Comparison of ENCODE assay signal across 22 cellular contexts in genomic region chr9:22136446-22137140, GRCh38.
A peak's percentile ranks its signal among the peaks of the same experiment; 100 is the strongest.
DNase-seq lines count a peak whose midpoint lies in the region; ATAC-seq and TF ChIP-seq lines count a peak whose summit lies in the region.
"Had no signal": no experiment of that assay in that cellular context is flagged by ENCODE, and none has a peak within 500 bp of the region (broad histone marks: within the 10 kb centered on the region; RNA-seq: fewer than 3 reads in every experiment).

No MANE protein-coding gene starts in this region.

- no TSS peak for BruUV-seq in Calu3 (replicated peaks; lab: Mats Ljungman, UMichigan)

- H3K4me3 ChIP-seq in fibroblast of pulmonary artery (replicated peaks; ENCODE audit: low read depth, low read length) (no peak overlapping the region), lower leg skin (ENCODE audit: low read depth, poor library complexity, severe bottlenecking) (no peak overlapping the region)
- H3K4me3 ChIP-seq: body of pancreas, neural progenitor cell, Peyer's patch, right atrium auricular region had no signal

- no peak overlapping the region for H3K27ac Mint-ChIP-seq in Calu3 (ENCODE audit: unreplicated experiment)
- H3K27ac Mint-ChIP-seq: CD4-positive, CD25-positive, alpha-beta regulatory T cell; memory B cell; neural progenitor cell; T-helper 1 cell treated with Interleukin-12 subunit alpha and Interleukin-12 subunit beta and Interleukin-4 antibody, amounts not matched to agents 30 μg/mL and 1 μg/mL, for 36 hours had no signal

- H3K9me3 Mint-ChIP-seq in Calu3 (ENCODE audit: low read depth, unreplicated experiment) = peaks cover 3% of the 10 kb centered on the region
- H3K9me3 Mint-ChIP-seq: IgD-negative memory B cell; neural progenitor cell; T-helper 1 cell treated with Interleukin-12 subunit alpha and Interleukin-12 subunit beta and Interleukin-4 antibody, amounts not matched to agents 30 μg/mL and 1 μg/mL, for 36 hours had no signal

- peaks cover 5% of the 10 kb centered on the region for H3K4me1 Mint-ChIP-seq in Calu3 (ENCODE audit: low read depth, unreplicated experiment)
- H3K4me1 Mint-ChIP-seq: neural progenitor cell had no signal

- H3K36me3 Mint-ChIP-seq in Calu3 (ENCODE audit: insufficient read depth, unreplicated experiment) = no peaks in the 10 kb centered on the region
- H3K36me3 Mint-ChIP-seq: CD4-positive, CD25-positive, alpha-beta regulatory T cell; IgD-negative memory B cell; memory B cell; neural progenitor cell had no signal

- DNase-seq in ELR (ENCODE audit: low read depth) (peak; percentile 85), fibroblast of pulmonary artery (ENCODE audit: low read depth) (peak; percentile 81), renal cortical epithelial cell (ENCODE audit: low read depth) (peak; percentile 78), germinal center (ENCODE audit: low spot score) (no peak), lower leg skin (ENCODE audit: low spot score in 2 of 2) (no peak), Calu3 (no peak)
- DNase-seq: activated effector memory CD4-positive, alpha-beta T cell treated with Interleukin-2 at 50 U/mL for 16 hours; body of pancreas; CD4-positive, CD25-positive, alpha-beta regulatory T cell; DND-41; H7; NCI-H1092 treated with DMSO at 0.1 percent for 48 hours; NCI-H748 treated with DMSO at 0.1 percent for 48 hours; Peyer's patch; substantia nigra had no signal

- no peaks in the 10 kb centered on the region for H3K27me3 Mint-ChIP-seq in Calu3 (ENCODE audit: unreplicated experiment)
- H3K27me3 Mint-ChIP-seq: IgD-negative memory B cell had no signal

- no peak overlapping the region for H3K4me3 Mint-ChIP-seq in Calu3 (ENCODE audit: low read depth, unreplicated experiment)
- H3K4me3 Mint-ChIP-seq: CD4-positive, CD25-positive, alpha-beta regulatory T cell; IgD-negative memory B cell; memory B cell; neural progenitor cell; T-helper 1 cell treated with Interleukin-12 subunit alpha and Interleukin-12 subunit beta and Interleukin-4 antibody, amounts not matched to agents 30 μg/mL and 1 μg/mL, for 36 hours had no signal

- ATAC-seq in SK-N-SH treated with all-trans-retinoic acid at 6 μM for 48 hours (peak; percentile 75), HG02571 (IDR thresholded peaks at IDR 0.05; ENCODE audit: unreplicated experiment) (no peak)
- ATAC-seq: body of pancreas had no signal

- WGBS in lower leg skin, 2 donors = 66% methylated on average over 4 of the region's 4 CpGs

- no peak for TF ChIP-seq CTCF in fibroblast of pulmonary artery (IDR thresholded peaks at IDR 0.05; ENCODE audit: low read length, missing control alignments)
- no peak for TF ChIP-seq CTCF in lower leg skin (IDR thresholded peaks at IDR 0.05)
- TF ChIP-seq CTCF in Calu3 (IDR thresholded peaks at IDR 0.05; ENCODE audit: unreplicated experiment) = no peak

- intact Hi-C loops in lower leg skin (cut with DNase I; ENCODE audit: low total_unique reads) (no loop called here), Calu3 (cut with micrococcal nuclease; ENCODE audit: unreplicated experiment) (no loop called here)

- TF ChIP-seq POLR2A in lower leg skin (IDR thresholded peaks at IDR 0.05) = no peak

- CTCF ChIA-PET in Calu3 (lab: Charles Lee) = no interaction called here

TF ChIP-seq in SK-N-SH treated with all-trans-retinoic acid at 6 μM for 48 hours, 23 proteins besides CTCF, POLR2A, EP300 and RAD21:
- 0 out of 2 replicates have a peak, but pooled peaks have one; percentile 15 for TF ChIP-seq ZC3H10 (CRISPR knock-in tag; IDR thresholded peaks at IDR 0.05)
- peak; percentile 86 for TF ChIP-seq ISL1 (CRISPR knock-in tag; IDR thresholded peaks at IDR 0.05)
- TF ChIP-seq, protein P1, sequence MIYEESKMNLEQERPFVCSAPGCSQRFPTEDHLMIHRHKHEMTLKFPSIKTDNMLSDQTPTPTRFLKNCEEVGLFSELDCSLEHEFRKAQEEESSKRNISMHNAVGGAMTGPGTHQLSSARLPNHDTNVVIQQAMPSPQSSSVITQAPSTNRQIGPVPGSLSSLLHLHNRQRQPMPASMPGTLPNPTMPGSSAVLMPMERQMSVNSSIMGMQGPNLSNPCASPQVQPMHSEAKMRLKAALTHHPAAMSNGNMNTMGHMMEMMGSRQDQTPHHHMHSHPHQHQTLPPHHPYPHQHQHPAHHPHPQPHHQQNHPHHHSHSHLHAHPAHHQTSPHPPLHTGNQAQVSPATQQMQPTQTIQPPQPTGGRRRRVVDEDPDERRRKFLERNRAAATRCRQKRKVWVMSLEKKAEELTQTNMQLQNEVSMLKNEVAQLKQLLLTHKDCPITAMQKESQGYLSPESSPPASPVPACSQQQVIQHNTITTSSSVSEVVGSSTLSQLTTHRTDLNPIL (CRISPR knock-in tag; IDR thresholded peaks at IDR 0.05; ENCODE audit: low read depth) = no peak
- no peak for TF ChIP-seq ZNF70 (CRISPR knock-in tag; IDR thresholded peaks at IDR 0.05)
- peak; percentile 32; the same call in 1 of the 2 replicates for TF ChIP-seq TOX (CRISPR knock-in tag; IDR thresholded peaks at IDR 0.05; ENCODE audit: borderline replicate concordance)
- TF ChIP-seq CSDC2 (CRISPR knock-in tag; IDR thresholded peaks at IDR 0.05) = no peak

Comparison
In these comparisons a context has a peak if more than half of its experiments do, and no peak if none do; other contexts are left out.
1. DNase-seq: peak in ELR (single experiment), fibroblast of pulmonary artery (single experiment) and renal cortical epithelial cell (single experiment); none in germinal center (single experiment), lower leg skin (0 of 2) and Calu3 (single experiment).